ENCODE assay signal across 8 cellular contexts in genomic region chr5:113022661-113023060, GRCh38. TPM values are rescaled to one million over a fixed set of nuclear protein-coding genes. Genes with fewer than 3 reads are reported as not detected.
DNase-seq lines count a peak whose midpoint lies in the region; ATAC-seq and TF ChIP-seq lines count a peak whose summit lies in the region.

No MANE protein-coding gene starts in this region.

- H3K14ac ChIP-seq in mesenchymal stem cell (ENCODE audit: low read length in 2 of 2) = no peak overlapping the region

- H2BK5ac ChIP-seq in mesenchymal stem cell (ENCODE audit: low read depth, low read length, poor library complexity, severe bottlenecking) = no peak overlapping the region

- H3K27me3 ChIP-seq in Peyer's patch (no peaks in the 10 kb centered on the region), mesenchymal stem cell (ENCODE audit: control insufficient read depth in 1 of 2, insufficient read depth in 1 of 2, low read length in 2 of 2) (no peaks in the 10 kb centered on the region), left ventricle myocardium inferior (ENCODE audit: low read depth) (no peaks in the 10 kb centered on the region)

- no peak overlapping the region for H3K4ac ChIP-seq in mesenchymal stem cell (ENCODE audit: low read depth in 1 of 2, low read length in 2 of 2)

- H3K9ac ChIP-seq in mesenchymal stem cell (ENCODE audit: low read length) = no peak overlapping the region

- intact Hi-C loops in left ventricle myocardium inferior (cut with micrococcal nuclease) = no loop called here

- no peak overlapping the region for H3K18ac ChIP-seq in mesenchymal stem cell (ENCODE audit: low read depth in 1 of 2, low read length in 2 of 2)

- no peak overlapping the region for H2BK120ac ChIP-seq in mesenchymal stem cell (ENCODE audit: low read depth, low read length)

- no peak overlapping the region for H2AFZ ChIP-seq in mesenchymal stem cell (ENCODE audit: low read depth, low read length)

- WGBS in mesenchymal stem cell = 4% methylated on average over 2 of the region's 2 CpGs

- H3K36me3 ChIP-seq in Peyer's patch (peaks cover 0 to 18% (median 0%) of the 10 kb centered on the region in 3 donors), mesenchymal stem cell (ENCODE audit: control insufficient read depth in 1 of 2, insufficient read depth in 2 of 2, low read depth in 1 of 2, low read length in 2 of 2) (peaks cover 9 to 87% of the 10 kb centered on the region in 2 experiments), left ventricle myocardium inferior (peaks cover 50% of the 10 kb centered on the region)

- H4K8ac ChIP-seq in mesenchymal stem cell (ENCODE audit: low read length) = no peak overlapping the region

- no peak for TF ChIP-seq CTCF in Peyer's patch (IDR thresholded peaks at IDR 0.05)
- TF ChIP-seq CTCF in left ventricle myocardium inferior (IDR thresholded peaks at IDR 0.05; ENCODE audit: borderline replicate concordance) = no peak

- DNase-seq in Peyer's patch (no peak), mesenchymal stem cell (peak; percentile 57), NCI-H146 (lab: John Stamatoyannopoulos, UW) (no peak), middle frontal gyrus (ENCODE audit: extremely low spot score, low spot score) (no peak), left ventricle myocardium inferior (no peak), NCI-H1694 treated with DMSO at 0.1 percent for 48 hours (lab: John Stamatoyannopoulos, UW) (no peak)

- peaks cover 3% of the 10 kb centered on the region for H3K79me1 ChIP-seq in mesenchymal stem cell (replicated peaks; ENCODE audit: low read length, poor library complexity, severe bottlenecking)

- H2BK12ac ChIP-seq in mesenchymal stem cell (ENCODE audit: low read length in 2 of 2) = no peak overlapping the region

- H3K23ac ChIP-seq in mesenchymal stem cell (ENCODE audit: low read length in 2 of 2) = no peak overlapping the region

- no peak for TF ChIP-seq POLR2A in Peyer's patch (IDR thresholded peaks at IDR 0.05)

- no peak overlapping the region for H3K4me2 ChIP-seq in mesenchymal stem cell (ENCODE audit: low read length, poor library complexity, severe bottlenecking)

- no peak overlapping the region for H2BK15ac ChIP-seq in mesenchymal stem cell (ENCODE audit: low read depth, poor library complexity, severe bottlenecking)

- H3K4me3 ChIP-seq in Peyer's patch (no peak overlapping the region), mesenchymal stem cell (ENCODE audit: insufficient read depth in 1 of 2, low read depth in 1 of 2, low read length in 2 of 2) (no peak overlapping the region), left ventricle myocardium inferior (no peak overlapping the region)

- H3K4me1 ChIP-seq in Peyer's patch = no peaks in the 10 kb centered on the region
- no peaks in the 10 kb centered on the region for H3K4me1 ChIP-seq in mesenchymal stem cell (ENCODE audit: control insufficient read depth, insufficient read depth, low read depth, low read length)
- peaks cover 19% of the 10 kb centered on the region for H3K4me1 ChIP-seq in left ventricle myocardium inferior

- H3K9me3 ChIP-seq in Peyer's patch (no peaks in the 10 kb centered on the region), mesenchymal stem cell (ENCODE audit: control insufficient read depth, low read length) (no peaks in the 10 kb centered on the region), left ventricle myocardium inferior (replicated peaks) (no peaks in the 10 kb centered on the region)

- H4K91ac ChIP-seq in mesenchymal stem cell (ENCODE audit: low read length) = no peak overlapping the region

- ATAC-seq in GM19035 (IDR thresholded peaks at IDR 0.05; ENCODE audit: unreplicated experiment) (peak; percentile 73), HG02840 (IDR thresholded peaks at IDR 0.05; ENCODE audit: low FRiP score, unreplicated experiment) (peak; percentile 84)

- H2AK5ac ChIP-seq in mesenchymal stem cell (ENCODE audit: low read length, severe bottlenecking) = no peak overlapping the region

- H3K27ac ChIP-seq in Peyer's patch (peak overlapping the region; percentile 10 to 52 (median 28)), mesenchymal stem cell (ENCODE audit: low read length, poor library complexity, severe bottlenecking) (no peak overlapping the region), left ventricle myocardium inferior (replicated peaks) (no peak overlapping the region)

RNA-seq across cellular contexts. Expression of gene DCP2, which starts 46.1 kb away (rescaled TPM):
- total RNA-seq in Peyer's patch (10 to 100 TPM; 13.2 to 41.3 (median 22.8) TPM), left ventricle myocardium inferior (19.2 TPM)
- polyA plus RNA-seq in mesenchymal stem cell (2013, experiment 1 of 2) = 10.1 TPM
- polyA plus RNA-seq in mesenchymal stem cell (2013, experiment 2 of 2) = 11.1 TPM

Comparison
In these comparisons a context has a peak if more than half of its experiments do, and no peak if none do; other contexts are left out.
1. H3K27ac ChIP-seq: peak in Peyer's patch (4 of 4); none in mesenchymal stem cell (single experiment) and left ventricle myocardium inferior (single experiment).